ENCODE assay signal across 15 cellular contexts in genomic region chr1:109923946-109924275, GRCh38. TPM values are rescaled to one million over a fixed set of nuclear protein-coding genes. Genes with fewer than 3 reads are reported as not detected.
DNase-seq lines count a peak whose midpoint lies in the region; ATAC-seq and TF ChIP-seq lines count a peak whose summit lies in the region.
"Had no signal": no experiment of that assay in that cellular context is flagged by ENCODE, and none has a peak within 500 bp of the region (broad histone marks: within the 10 kb centered on the region; RNA-seq: fewer than 3 reads in every experiment).

No MANE protein-coding gene starts in this region.

- peaks cover 18% of the 10 kb centered on the region for H3K4me1 Mint-ChIP-seq in activated T-helper 1 cell treated with anti-CD3 and anti-CD28 coated beads, Interleukin-12 subunit alpha, Interleukin-12 subunit beta, Interleukin-2, Interleukin-4 antibody, amounts not matched to agents 30 ng/mL and 10 ng/mL and 1 ng/mL, durations not matched to agents 14 hours and 24 hours and 36 hours (ENCODE audit: low read depth)
- H3K4me1 Mint-ChIP-seq in neural crest cell = peaks cover 11% of the 10 kb centered on the region

- H3K36me3 Mint-ChIP-seq in activated T-helper 1 cell treated with anti-CD3 and anti-CD28 coated beads, Interleukin-12 subunit alpha, Interleukin-12 subunit beta, Interleukin-2, Interleukin-4 antibody, amounts not matched to agents 30 ng/mL and 10 ng/mL and 1 ng/mL, durations not matched to agents 14 hours and 24 hours and 36 hours (ENCODE audit: low read depth) = peaks cover 76% of the 10 kb centered on the region
- peaks cover 23% of the 10 kb centered on the region for H3K36me3 Mint-ChIP-seq in neural crest cell (ENCODE audit: low read depth)

- H3K9me3 Mint-ChIP-seq in activated T-helper 1 cell treated with anti-CD3 and anti-CD28 coated beads, Interleukin-12 subunit alpha, Interleukin-12 subunit beta, Interleukin-2, Interleukin-4 antibody, amounts not matched to agents 30 ng/mL and 10 ng/mL and 1 ng/mL, durations not matched to agents 14 hours and 24 hours and 36 hours = no peaks in the 10 kb centered on the region
- no peaks in the 10 kb centered on the region for H3K9me3 Mint-ChIP-seq in neural crest cell
- H3K9me3 Mint-ChIP-seq: activated T-cell treated with anti-CD3 and anti-CD28 coated beads, Interleukin-2, amount 50 U/mL, for 4 hours had no signal

- H3K4me3 ChIP-seq in left ventricle myocardium inferior (no peak overlapping the region), heart left ventricle (peak overlapping the region in 1 of 12 donors; percentile 4)
- H3K4me3 ChIP-seq: psoas muscle had no signal

- intact Hi-C loops in left ventricle myocardium inferior (cut with micrococcal nuclease) = no loop called here
- intact Hi-C loops in heart left ventricle (cut with DNase I) = loop anchor here in 5 of 10 donors (2.0 to 5.0 kb wide), 2 partner anchors 58 to 59 kb away; partner anchors contain the start of gene AHCYL1 (in 4 of the 5)
- intact Hi-C loops in activated T-helper 1 cell treated with anti-CD3 and anti-CD28 coated beads, Interleukin-12 subunit alpha, Interleukin-12 subunit beta, Interleukin-2, Interleukin-4 antibody, amounts not matched to agents 30 ng/mL and 10 ng/mL and 1 ng/mL, durations not matched to agents 14 hours and 24 hours and 36 hours (cut with micrococcal nuclease) = no loop called here
- intact Hi-C loops in head of caudate nucleus (cut with DNase I) = no loop called here

- H3K4me1 ChIP-seq in left ventricle myocardium inferior (peaks cover 35% of the 10 kb centered on the region), heart left ventricle (peaks cover 9 to 35% (median 23%) of the 10 kb centered on the region in 12 donors)

- H3K36me3 ChIP-seq in left ventricle myocardium inferior (peaks cover 88% of the 10 kb centered on the region), heart left ventricle (peaks cover 0 to 90% (median 83%) of the 10 kb centered on the region in 9 donors)

- peak overlapping the region; percentile 61 for H3K27ac Mint-ChIP-seq in activated T-helper 1 cell treated with anti-CD3 and anti-CD28 coated beads, Interleukin-12 subunit alpha, Interleukin-12 subunit beta, Interleukin-2, Interleukin-4 antibody, amounts not matched to agents 30 ng/mL and 10 ng/mL and 1 ng/mL, durations not matched to agents 14 hours and 24 hours and 36 hours
- peak overlapping the region; percentile 43 for H3K27ac Mint-ChIP-seq in neural crest cell (ENCODE audit: unreplicated experiment)

- TF ChIP-seq CTCF in left ventricle myocardium inferior (IDR thresholded peaks at IDR 0.05; ENCODE audit: borderline replicate concordance) = no peak
- no peak for TF ChIP-seq CTCF in heart left ventricle (IDR thresholded peaks at IDR 0.05)
- TF ChIP-seq CTCF in neural crest cell (conservative IDR thresholded peaks at IDR 0.05) = no peak

- no peak for DNase-seq in left ventricle myocardium inferior
- no peak for DNase-seq in heart left ventricle
- no peak for DNase-seq in activated T-helper 1 cell treated with anti-CD3 and anti-CD28 coated beads, Interleukin-12 subunit alpha, Interleukin-12 subunit beta, Interleukin-2, Interleukin-4 antibody, amounts not matched to agents 30 ng/mL and 10 ng/mL and 1 ng/mL, durations not matched to agents 14 hours and 24 hours and 36 hours (ENCODE audit: low spot score)
- no peak for DNase-seq in neural crest cell (ENCODE audit: low read depth, low spot score)
- no peak for DNase-seq in NCI-H82 treated with DMSO at 0.1 percent for 48 hours (lab: John Stamatoyannopoulos, UW; ENCODE audit: unreplicated experiment)
- DNase-seq in head of caudate nucleus = no peak
- DNase-seq: activated T-cell treated with anti-CD3 and anti-CD28 coated beads, Interleukin-2, amount 50 U/mL, for 4 hours; HFFc6; NCI-H1417 treated with DMSO at 0.1 percent for 48 hours; NCI-H226; psoas muscle; SIG-M5; stimulated activated naive CD4-positive, alpha-beta T cell had no signal

- 87 to 94% (median 91%) methylated on average over 11 to 12 of the region's 12 CpGs for whole genome bisulfite sequencing in heart left ventricle, 4 donors

- ATAC-seq in heart left ventricle = no peak
- no peak for ATAC-seq in GM21423 (IDR thresholded peaks at IDR 0.05; ENCODE audit: unreplicated experiment)
- ATAC-seq: psoas muscle had no signal

- no peaks in the 10 kb centered on the region for H3K9me3 ChIP-seq in left ventricle myocardium inferior (replicated peaks)
- H3K9me3 ChIP-seq in heart left ventricle = no peaks in the 10 kb centered on the region
- H3K9me3 ChIP-seq: psoas muscle had no signal

- no peak overlapping the region for H3K4me3 Mint-ChIP-seq in activated T-helper 1 cell treated with anti-CD3 and anti-CD28 coated beads, Interleukin-12 subunit alpha, Interleukin-12 subunit beta, Interleukin-2, Interleukin-4 antibody, amounts not matched to agents 30 ng/mL and 10 ng/mL and 1 ng/mL, durations not matched to agents 14 hours and 24 hours and 36 hours
- no peak overlapping the region for H3K4me3 Mint-ChIP-seq in neural crest cell
- H3K4me3 Mint-ChIP-seq: activated T-cell treated with anti-CD3 and anti-CD28 coated beads, Interleukin-2, amount 50 U/mL, for 4 hours; HFFc6 had no signal

- TF ChIP-seq POLR2A in heart left ventricle (IDR thresholded peaks at IDR 0.05) = no peak

- H3K27me3 Mint-ChIP-seq in activated T-helper 1 cell treated with anti-CD3 and anti-CD28 coated beads, Interleukin-12 subunit alpha, Interleukin-12 subunit beta, Interleukin-2, Interleukin-4 antibody, amounts not matched to agents 30 ng/mL and 10 ng/mL and 1 ng/mL, durations not matched to agents 14 hours and 24 hours and 36 hours (ENCODE audit: insufficient read depth) = no peaks in the 10 kb centered on the region
- no peaks in the 10 kb centered on the region for H3K27me3 Mint-ChIP-seq in neural crest cell (ENCODE audit: low read depth)
- H3K27me3 Mint-ChIP-seq: naive thymus-derived CD4-positive, alpha-beta T cell had no signal

- H3K27ac ChIP-seq in left ventricle myocardium inferior (replicated peaks) (peak overlapping the region; percentile 37), heart left ventricle (peak overlapping the region in 2 of 12 donors; percentile 22 to 44)
- H3K27ac ChIP-seq: psoas muscle had no signal

- H3K27me3 ChIP-seq in left ventricle myocardium inferior (ENCODE audit: low read depth) = no peaks in the 10 kb centered on the region
- no peaks in the 10 kb centered on the region for H3K27me3 ChIP-seq in heart left ventricle

RNA-seq across cellular contexts. Expression of gene CSF1, which starts 13.3 kb away (rescaled TPM):
- total RNA-seq in left ventricle myocardium inferior (13.9 TPM), heart left ventricle (10 to 100 TPM in 8 of 9 donors, 1 to 10 TPM in 1; 9.0 to 64.8 (median 14.5) TPM), neural crest cell (16.0 and 17.9 TPM in 2 replicates)
- 1 to 10 TPM; 9.1 to 9.9 TPM for polyA plus RNA-seq in heart left ventricle
- 269 and 275 TPM in 2 replicates for total RNA-seq in activated T-helper 1 cell treated with anti-CD3 and anti-CD28 coated beads, Interleukin-12 subunit alpha, Interleukin-12 subunit beta, Interleukin-2, Interleukin-4 antibody, amounts not matched to agents 30 ng/mL and 10 ng/mL and 1 ng/mL, durations not matched to agents 14 hours and 24 hours and 36 hours
